Comparison of ENCODE assay signal across 9 cellular contexts in genomic region chr2:206642075-206643025, GRCh38. TPM values are rescaled to one million over a fixed set of nuclear protein-coding genes. Genes with fewer than 3 reads are reported as not detected.
DNase-seq lines count a peak whose midpoint lies in the region; ATAC-seq and TF ChIP-seq lines count a peak whose summit lies in the region.
"Had no signal": no experiment of that assay in that cellular context is flagged by ENCODE, and none has a peak within 500 bp of the region (broad histone marks: within the 10 kb centered on the region; RNA-seq: fewer than 3 reads in every experiment).

Gene FAM237A (plus strand): TSS chr2:206642487. CDS start chr2:206644237, 1,750 bp downstream.

- no peak within 1 kb of the TSS for H3K4me3 Mint-ChIP-seq in Calu3 (ENCODE audit: low read depth, unreplicated experiment)
- H3K4me3 Mint-ChIP-seq in activated naive CD8-positive, alpha-beta T cell treated with anti-CD3 and anti-CD28 coated beads, Interleukin-2, amount 50 U/mL, for 24 hours: no peak within 1 kb of the TSS

- H3K27ac ChIP-seq in iPS DF 6.9 (ENCODE audit: low read length): no peak within 1 kb of the TSS
- no peak within 1 kb of the TSS for H3K27ac ChIP-seq in testis

- no peak within 1 kb of the TSS for H3K27ac Mint-ChIP-seq in Calu3 (ENCODE audit: unreplicated experiment)
- H3K27ac Mint-ChIP-seq in activated naive CD8-positive, alpha-beta T cell treated with anti-CD3 and anti-CD28 coated beads, Interleukin-2, amount 50 U/mL, for 24 hours: no peak within 1 kb of the TSS

- H3K4me1 ChIP-seq in iPS DF 6.9 (ENCODE audit: control insufficient read depth, insufficient read depth, low read length) (no peaks in the 10 kb centered on the region), testis (no peaks in the 10 kb centered on the region)

- no peaks in the 10 kb centered on the region for H3K36me3 Mint-ChIP-seq in Calu3 (ENCODE audit: insufficient read depth, unreplicated experiment)
- no peaks in the 10 kb centered on the region for H3K36me3 Mint-ChIP-seq in activated naive CD8-positive, alpha-beta T cell treated with anti-CD3 and anti-CD28 coated beads, Interleukin-2, amount 50 U/mL, for 24 hours (ENCODE audit: low read depth)

- H3K27me3 ChIP-seq in iPS DF 6.9 (ENCODE audit: control insufficient read depth, insufficient read depth, low read length) (peaks cover 19% of the 10 kb centered on the region), testis (no peaks in the 10 kb centered on the region)

- H3K27me3 Mint-ChIP-seq in Calu3 (ENCODE audit: unreplicated experiment): no peaks in the 10 kb centered on the region
- H3K27me3 Mint-ChIP-seq in activated naive CD8-positive, alpha-beta T cell treated with anti-CD3 and anti-CD28 coated beads, Interleukin-2, amount 50 U/mL, for 24 hours: peaks cover 18% of the 10 kb centered on the region

- CTCF ChIA-PET in Calu3 (lab: Charles Lee): no interaction called here

- DNase-seq in Calu3 (peak; percentile 45), HT1080 (ENCODE audit: low read depth) (peak; percentile 42), iPS DF 6.9 (ENCODE audit: low read depth, low spot score) (peak; percentile 70), testis (peak; percentile 60)
- peak; percentile 4 for DNase-seq in activated naive CD8-positive, alpha-beta T cell treated with anti-CD3 and anti-CD28 coated beads, Interleukin-2, amount 50 U/mL, for 24 hours

- no peak for ATAC-seq in activated naive CD8-positive, alpha-beta T cell treated with anti-CD3 and anti-CD28 coated beads, Interleukin-2, amount 50 U/mL, for 24 hours
- ATAC-seq in HG02973 (IDR thresholded peaks at IDR 0.05; ENCODE audit: unreplicated experiment): no peak
- no peak for ATAC-seq in GM21390 (IDR thresholded peaks at IDR 0.05; ENCODE audit: unreplicated experiment)
- no peak for ATAC-seq in GM21717 (IDR thresholded peaks at IDR 0.05; ENCODE audit: unreplicated experiment)

- intact Hi-C loops in Calu3 (cut with micrococcal nuclease; ENCODE audit: unreplicated experiment) (no loop called here), testis (cut with DNase I; ENCODE audit: low total_unique reads) (no loop called here)

- WGBS in iPS DF 6.9 (ENCODE audit: insufficient coverage, insufficient read length): no CpG with 5 or more reads among the region's 56 CpGs
- 2% methylated on average over 37 to 53 of the region's 56 CpGs for WGBS in testis, 2 donors

- H3K9me3 ChIP-seq in iPS DF 6.9 (ENCODE audit: control insufficient read depth, insufficient read depth, low read length) (no peaks in the 10 kb centered on the region), testis (no peaks in the 10 kb centered on the region)

- no peaks in the 10 kb centered on the region for H3K4me1 Mint-ChIP-seq in Calu3 (ENCODE audit: low read depth, unreplicated experiment)
- no peaks in the 10 kb centered on the region for H3K4me1 Mint-ChIP-seq in activated naive CD8-positive, alpha-beta T cell treated with anti-CD3 and anti-CD28 coated beads, Interleukin-2, amount 50 U/mL, for 24 hours

- no peak for TF ChIP-seq POLR2A in testis (IDR thresholded peaks at IDR 0.05)

- no TSS peak for BruUV-seq in Calu3 (replicated peaks; lab: Mats Ljungman, UMichigan)

- no peak for TF ChIP-seq CTCF in Calu3 (IDR thresholded peaks at IDR 0.05; ENCODE audit: unreplicated experiment)
- TF ChIP-seq CTCF in testis (IDR thresholded peaks at IDR 0.05): no peak

- H3K4me3 ChIP-seq in iPS DF 6.9 (ENCODE audit: low read length) (peak within 1 kb of the TSS; percentile 44), testis (peak within 1 kb of the TSS; percentile 18 to 27)

- H3K36me3 ChIP-seq in iPS DF 6.9 (ENCODE audit: control insufficient read depth, insufficient read depth, low read length) (no peaks in the 10 kb centered on the region), testis (ENCODE audit: low read depth, missing control alignments) (no peaks in the 10 kb centered on the region)

- H3K9me3 Mint-ChIP-seq in Calu3 (ENCODE audit: low read depth, unreplicated experiment): peaks cover 2% of the 10 kb centered on the region
- no peaks in the 10 kb centered on the region for H3K9me3 Mint-ChIP-seq in activated naive CD8-positive, alpha-beta T cell treated with anti-CD3 and anti-CD28 coated beads, Interleukin-2, amount 50 U/mL, for 24 hours

RNA-seq across cellular contexts. Expression of gene FAM237A, which starts in this region (rescaled TPM):
- total RNA-seq in Calu3 (2022) (not detected in 2 replicates), testis (not detected)
- total RNA-seq in HT1080 (2014; rRNA removed; shearing (Covaris generic)): not detected in 2 replicates
- not detected in 2 replicates for polyA plus RNA-seq in HT1080 (2015; cell fraction: cytosol; rRNA removed)
- not detected in 2 replicates for polyA plus RNA-seq in HT1080 (2015; cell fraction: nucleus; rRNA removed)
- polyA plus RNA-seq in testis (ENCODE audit: insufficient read depth, low read depth, low replicate concordance): 3.7 TPM
- polyA plus RNA-seq: esophagus had no signal

Comparison
In these comparisons a context has a peak if more than half of its experiments do, and no peak if none do; other contexts are left out.
1. Peak in DNase-seq in Calu3; RNA of the gene not detected or under 1 TPM.
2. Peak in DNase-seq in HT1080; RNA of the gene not detected or under 1 TPM.
3. DNase-seq: peak in every context shown above with its lines; median percentile 70 in iPS DF 6.9; 60 in testis; 45 in Calu3; 42 in HT1080; 4 in activated naive CD8-positive, alpha-beta T cell treated with anti-CD3 and anti-CD28 coated beads, Interleukin-2, amount 50 U/mL, for 24 hours.